36 cellular contexts compared by ENCODE assay signal in genomic region chr4:118102195-118102594, GRCh38.
"Had no signal": no experiment of that assay in that cellular context is flagged by ENCODE, and none has a peak within 500 bp of the region (broad histone marks: within the 10 kb centered on the region; RNA-seq: fewer than 3 reads in every experiment).

No MANE protein-coding gene starts in this region.

- DNase-seq: Karpas-422, Kasumi-1, MG63, MM.1S, MV-4-11, NCI-H1048, NCI-H1092, NCI-H1092 treated with DMSO at 0.1 percent for 48 hours, NCI-H1105, NCI-H1105 treated with DMSO at 0.1 percent for 48 hours, NCI-H1417, NCI-H1417 treated with DMSO at 0.1 percent for 48 hours, NCI-H1436, NCI-H1436 treated with DMSO at 0.1 percent for 48 hours, NCI-H146, NCI-H1694, NCI-H1694 treated with DMSO at 0.1 percent for 48 hours, NCI-H187, NCI-H187 treated with DMSO at 0.1 percent for 48 hours, NCI-H1930, NCI-H2029, NCI-H2029 treated with DMSO at 0.1 percent for 48 hours, NCI-H2081, NCI-H2081 treated with DMSO at 0.1 percent for 48 hours, NCI-H2107, NCI-H2171, NCI-H2171 treated with DMSO at 0.1 percent for 48 hours, NCI-H2227 treated with DMSO at 0.1 percent for 48 hours, NCI-H226, NCI-H345, NCI-H446, NCI-H446 treated with DMSO at 0.1 percent for 48 hours, NCI-H510A, NCI-H510A treated with DMSO at 0.1 percent for 48 hours, NCI-H524, NCI-H524 treated with DMSO at 0.1 percent for 48 hours had no signal

- H3K9me3 ChIP-seq: MG63 had no signal

- H3K4me3 ChIP-seq: MG63 had no signal

- H3K36me3 ChIP-seq: MG63 had no signal

- H3K27me3 ChIP-seq: MG63 had no signal
